8 cellular contexts compared by ENCODE assay signal in genomic region chr1:111399792-111400610, GRCh38. TPM values are rescaled to one million over a fixed set of nuclear protein-coding genes. Genes with fewer than 3 reads are reported as not detected.
A peak's percentile ranks its signal among the peaks of the same experiment; 100 is the strongest.
DNase-seq lines count a peak whose midpoint lies in the region; ATAC-seq and TF ChIP-seq lines count a peak whose summit lies in the region.

No MANE protein-coding gene starts in this region.

- no peaks in the 10 kb centered on the region for H3K27me3 Mint-ChIP-seq in activated T-cell treated with anti-CD3 and anti-CD28 coated beads, Interleukin-2, amount 50 U/mL, for 24 hours
- H3K27me3 Mint-ChIP-seq in memory B cell: no peaks in the 10 kb centered on the region

- TF ChIP-seq EP300 in tibial nerve (IDR thresholded peaks at IDR 0.05): no peak

- no peaks in the 10 kb centered on the region for H3K4me1 ChIP-seq in tibial nerve

- no peak overlapping the region for H3K4me3 Mint-ChIP-seq in activated T-cell treated with anti-CD3 and anti-CD28 coated beads, Interleukin-2, amount 50 U/mL, for 24 hours
- H3K4me3 Mint-ChIP-seq in memory B cell: no peak overlapping the region

- 28 to 32% methylated on average over 9 of the region's 9 CpGs for WGBS in tibial nerve, 2 donors

- H3K9me3 Mint-ChIP-seq in activated T-cell treated with anti-CD3 and anti-CD28 coated beads, Interleukin-2, amount 50 U/mL, for 24 hours: peaks cover 3% of the 10 kb centered on the region
- peaks cover 1% of the 10 kb centered on the region for H3K9me3 Mint-ChIP-seq in memory B cell

- no peak for ATAC-seq in memory B cell (ENCODE audit: low read depth)
- ATAC-seq in HG02571 (IDR thresholded peaks at IDR 0.05; ENCODE audit: unreplicated experiment): no peak

- H3K4me3 ChIP-seq in LNCaP clone FGC (ENCODE audit: low read depth, low read length) (no peak overlapping the region), tibial nerve (no peak overlapping the region)

- TF ChIP-seq CTCF in LNCaP clone FGC (IDR thresholded peaks at IDR 0.05; ENCODE audit: control insufficient read depth, extremely low read depth, insufficient read depth) (peak; percentile 67), tibial nerve (IDR thresholded peaks at IDR 0.05) (peak; percentile 58 to 73 (median 62))

- DNase-seq in activated T-cell treated with anti-CD3 and anti-CD28 coated beads for 1 hour (ENCODE audit: low read depth) (peak; percentile 40), LNCaP clone FGC (ENCODE audit: low read depth) (no peak), SKM-1 treated with dmso at 0.1 percent for 144 hours (lab: John Stamatoyannopoulos, UW; ENCODE audit: unreplicated experiment) (peak; percentile 55), cerebellar cortex (ENCODE audit: low spot score) (peak; percentile 49), memory B cell (ENCODE audit: low spot score in 2 of 2) (peak; percentile 36 to 38), tibial nerve (ENCODE audit: low spot score in 2 of 2) (peak; percentile 36 to 92)
- no peak for DNase-seq in activated T-cell treated with anti-CD3 and anti-CD28 coated beads, Interleukin-2, amount 50 U/mL, for 24 hours

- H3K36me3 ChIP-seq in tibial nerve: no peaks in the 10 kb centered on the region

- H3K4me1 Mint-ChIP-seq in activated T-cell treated with anti-CD3 and anti-CD28 coated beads, Interleukin-2, amount 50 U/mL, for 24 hours (ENCODE audit: low read depth): peaks cover 38% of the 10 kb centered on the region
- H3K4me1 Mint-ChIP-seq in memory B cell: peaks cover 24% of the 10 kb centered on the region

- no peak overlapping the region for H3K27ac Mint-ChIP-seq in activated T-cell treated with anti-CD3 and anti-CD28 coated beads, Interleukin-2, amount 50 U/mL, for 24 hours
- no peak overlapping the region for H3K27ac Mint-ChIP-seq in memory B cell

- H3K36me3 Mint-ChIP-seq in activated T-cell treated with anti-CD3 and anti-CD28 coated beads, Interleukin-2, amount 50 U/mL, for 24 hours (ENCODE audit: low read depth): no peaks in the 10 kb centered on the region
- H3K36me3 Mint-ChIP-seq in memory B cell: no peaks in the 10 kb centered on the region

- H3K27ac ChIP-seq in tibial nerve: no peak overlapping the region

- H3K9me3 ChIP-seq in tibial nerve: no peaks in the 10 kb centered on the region

- H3K27me3 ChIP-seq in tibial nerve: no peaks in the 10 kb centered on the region

- no peak for TF ChIP-seq POLR2A in tibial nerve (IDR thresholded peaks at IDR 0.05)

RNA-seq across cellular contexts. Expression of gene OVGP1, which starts 27.5 kb away (rescaled TPM):
- 1 to 10 TPM; 1.2 to 9.6 (median 3.8) TPM for total RNA-seq in tibial nerve

RNA-seq across cellular contexts. Expression of gene WDR77, which starts 49.1 kb away (rescaled TPM):
- 10 to 100 TPM; 20.8 to 38.1 (median 30.4) TPM for total RNA-seq in tibial nerve

RNA-seq across cellular contexts. Expression of gene ATP5PB, which starts 49.3 kb away (rescaled TPM):
- total RNA-seq in tibial nerve: 100 to 1,000 TPM in 2 of 4 donors, 10 to 100 TPM in 2; 91.2 to 176 (median 103) TPM

Comparison
In these comparisons a context has a peak if more than half of its experiments do, and no peak if none do; other contexts are left out.
1. DNase-seq: peak in activated T-cell treated with anti-CD3 and anti-CD28 coated beads for 1 hour (single experiment), SKM-1 treated with dmso at 0.1 percent for 144 hours (single experiment), cerebellar cortex (single experiment), memory B cell (2 of 2) and tibial nerve (2 of 2); none in activated T-cell treated with anti-CD3 and anti-CD28 coated beads, Interleukin-2, amount 50 U/mL, for 24 hours (single experiment) and LNCaP clone FGC (single experiment).